Comparison of ENCODE assay signal across 1 cellular context in the genomic region with DNA sequence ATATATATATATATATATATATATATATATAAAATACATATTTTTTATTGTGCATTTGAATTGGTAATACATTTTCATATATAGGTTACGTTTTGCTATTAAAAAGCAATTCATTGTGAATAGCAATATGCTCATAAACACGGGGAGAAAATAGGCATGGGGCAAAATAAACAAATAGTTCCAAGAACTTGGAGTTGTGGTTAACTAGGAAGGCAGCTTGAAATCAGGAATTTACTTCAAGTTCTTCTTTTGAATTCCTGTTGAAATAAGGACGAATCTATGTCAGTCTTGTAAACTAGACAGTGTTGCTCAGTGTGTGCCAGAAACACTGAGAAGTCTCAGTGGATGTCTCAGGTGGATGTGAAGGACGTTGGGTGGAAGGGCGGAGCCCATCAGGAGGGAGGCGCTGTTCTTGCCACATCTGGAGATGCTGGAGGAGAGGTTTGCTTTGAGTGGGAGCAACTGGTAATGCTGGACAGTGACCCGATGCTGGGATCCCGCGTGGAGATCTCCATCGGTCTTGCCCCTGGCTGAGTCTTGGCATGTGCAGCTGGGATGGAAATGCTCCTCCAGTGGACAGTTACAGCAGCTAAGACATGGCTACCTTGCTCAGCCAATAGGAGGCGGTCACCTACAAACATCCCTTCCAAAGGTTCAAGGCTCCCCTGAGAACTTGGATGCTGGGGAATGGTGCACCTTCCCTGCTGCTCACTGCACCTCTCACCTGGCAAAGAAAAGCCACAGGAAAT.
TF ChIP-seq lines count a peak whose summit lies in the region.

No MANE protein-coding gene starts in this region.

TF ChIP-seq in H1, 55 proteins besides CTCF, POLR2A, EP300 and RAD21 (continued from another document):
- TF ChIP-seq, protein P1, sequence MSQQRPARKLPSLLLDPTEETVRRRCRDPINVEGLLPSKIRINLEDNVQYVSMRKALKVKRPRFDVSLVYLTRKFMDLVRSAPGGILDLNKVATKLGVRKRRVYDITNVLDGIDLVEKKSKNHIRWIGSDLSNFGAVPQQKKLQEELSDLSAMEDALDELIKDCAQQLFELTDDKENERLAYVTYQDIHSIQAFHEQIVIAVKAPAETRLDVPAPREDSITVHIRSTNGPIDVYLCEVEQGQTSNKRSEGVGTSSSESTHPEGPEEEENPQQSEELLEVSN (IDR thresholded peaks at IDR 0.05), result no peak
- TF ChIP-seq EGR1 (IDR thresholded peaks at IDR 0.05; ENCODE audit: borderline replicate concordance, low read depth, low read length), result no peak
- no peak for TF ChIP-seq GTF2F1 (IDR thresholded peaks at IDR 0.05; ENCODE audit: borderline replicate concordance, low read depth, low read length)
- TF ChIP-seq HDAC2 (IDR thresholded peaks at IDR 0.05; ENCODE audit: borderline replicate concordance in 1 of 2, low read depth in 2 of 2, low read length in 2 of 2), result no peak
- TF ChIP-seq TBP (IDR thresholded peaks at IDR 0.05; ENCODE audit: low read depth, low read length), result no peak
- no peak for TF ChIP-seq SAP30 (IDR thresholded peaks at IDR 0.05; ENCODE audit: insufficient read depth, insufficient replicate concordance, low read length)
- TF ChIP-seq CHD2 (IDR thresholded peaks at IDR 0.05; ENCODE audit: low read length), result no peak
- no peak for TF ChIP-seq TAF1 (IDR thresholded peaks at IDR 0.05; ENCODE audit: low read depth, low read length)
- TF ChIP-seq JUN (IDR thresholded peaks at IDR 0.05; ENCODE audit: low read depth, low read length), result no peak
- no peak for TF ChIP-seq YY1 (IDR thresholded peaks at IDR 0.05; ENCODE audit: low read depth, low read length)
- TF ChIP-seq JUND (IDR thresholded peaks at IDR 0.05; ENCODE audit: low read length), result no peak
